In genomic region chr2:102082591-102083586, GRCh38 we compare ENCODE assay signal across 1 cellular context.
TF ChIP-seq lines count a peak whose summit lies in the region.

No MANE protein-coding gene starts in this region.

TF ChIP-seq in HepG2, 621 proteins besides CTCF, POLR2A, EP300 and RAD21 (continued from another document):
- TF ChIP-seq, protein P1, sequence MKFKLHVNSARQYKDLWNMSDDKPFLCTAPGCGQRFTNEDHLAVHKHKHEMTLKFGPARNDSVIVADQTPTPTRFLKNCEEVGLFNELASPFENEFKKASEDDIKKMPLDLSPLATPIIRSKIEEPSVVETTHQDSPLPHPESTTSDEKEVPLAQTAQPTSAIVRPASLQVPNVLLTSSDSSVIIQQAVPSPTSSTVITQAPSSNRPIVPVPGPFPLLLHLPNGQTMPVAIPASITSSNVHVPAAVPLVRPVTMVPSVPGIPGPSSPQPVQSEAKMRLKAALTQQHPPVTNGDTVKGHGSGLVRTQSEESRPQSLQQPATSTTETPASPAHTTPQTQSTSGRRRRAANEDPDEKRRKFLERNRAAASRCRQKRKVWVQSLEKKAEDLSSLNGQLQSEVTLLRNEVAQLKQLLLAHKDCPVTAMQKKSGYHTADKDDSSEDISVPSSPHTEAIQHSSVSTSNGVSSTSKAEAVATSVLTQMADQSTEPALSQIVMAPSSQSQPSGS (CRISPR knock-in tag; IDR thresholded peaks at IDR 0.05), result no peak
- TF ChIP-seq TGIF2 (CRISPR knock-in tag; IDR thresholded peaks at IDR 0.05), result no peak
- TF ChIP-seq ZNF556 (CRISPR knock-in tag; IDR thresholded peaks at IDR 0.05; ENCODE audit: borderline replicate concordance), result no peak
- no peak for TF ChIP-seq ZNF225 (CRISPR knock-in tag; IDR thresholded peaks at IDR 0.05)
- TF ChIP-seq ZBTB38 (CRISPR knock-in tag; IDR thresholded peaks at IDR 0.05), result 0 out of 2 replicates have a peak, but pooled peaks have one; percentile 41
- TF ChIP-seq IKZF4 (CRISPR knock-in tag; IDR thresholded peaks at IDR 0.05; ENCODE audit: borderline replicate concordance, low read depth, not compliant biosample characterization), result no peak
- TF ChIP-seq, protein P2, sequence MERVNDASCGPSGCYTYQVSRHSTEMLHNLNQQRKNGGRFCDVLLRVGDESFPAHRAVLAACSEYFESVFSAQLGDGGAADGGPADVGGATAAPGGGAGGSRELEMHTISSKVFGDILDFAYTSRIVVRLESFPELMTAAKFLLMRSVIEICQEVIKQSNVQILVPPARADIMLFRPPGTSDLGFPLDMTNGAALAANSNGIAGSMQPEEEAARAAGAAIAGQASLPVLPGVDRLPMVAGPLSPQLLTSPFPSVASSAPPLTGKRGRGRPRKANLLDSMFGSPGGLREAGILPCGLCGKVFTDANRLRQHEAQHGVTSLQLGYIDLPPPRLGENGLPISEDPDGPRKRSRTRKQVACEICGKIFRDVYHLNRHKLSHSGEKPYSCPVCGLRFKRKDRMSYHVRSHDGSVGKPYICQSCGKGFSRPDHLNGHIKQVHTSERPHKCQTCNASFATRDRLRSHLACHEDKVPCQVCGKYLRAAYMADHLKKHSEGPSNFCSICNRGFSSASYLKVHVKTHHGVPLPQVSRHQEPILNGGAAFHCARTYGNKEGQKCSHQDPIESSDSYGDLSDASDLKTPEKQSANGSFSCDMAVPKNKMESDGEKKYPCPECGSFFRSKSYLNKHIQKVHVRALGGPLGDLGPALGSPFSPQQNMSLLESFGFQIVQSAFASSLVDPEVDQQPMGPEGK (CRISPR knock-in tag; IDR thresholded peaks at IDR 0.05), result 0 out of 2 replicates have a peak, but pooled peaks have one; percentile 10
- TF ChIP-seq, protein P3, sequence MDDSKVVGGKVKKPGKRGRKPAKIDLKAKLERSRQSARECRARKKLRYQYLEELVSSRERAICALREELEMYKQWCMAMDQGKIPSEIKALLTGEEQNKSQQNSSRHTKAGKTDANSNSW (CRISPR knock-in tag; IDR thresholded peaks at IDR 0.05; ENCODE audit: borderline replicate concordance), result no peak
- no peak for TF ChIP-seq ZNF12 (CRISPR knock-in tag; IDR thresholded peaks at IDR 0.05)
- TF ChIP-seq FOXA3 (CRISPR knock-in tag; IDR thresholded peaks at IDR 0.05), result no peak
- no peak for TF ChIP-seq YEATS2 (CRISPR knock-in tag; IDR thresholded peaks at IDR 0.05; ENCODE audit: borderline replicate concordance)
- TF ChIP-seq SIX1 (CRISPR knock-in tag; IDR thresholded peaks at IDR 0.05; ENCODE audit: borderline replicate concordance), result no peak
- TF ChIP-seq FOXA1 (IDR thresholded peaks at IDR 0.05), result no peak
- no peak; the same call in 1 of the 2 replicates for TF ChIP-seq FOXA1 (CRISPR knock-in tag; IDR thresholded peaks at IDR 0.05)
- no peak for TF ChIP-seq SMARCC2 (IDR thresholded peaks at IDR 0.05)
- no peak for TF ChIP-seq ZZZ3 (CRISPR knock-in tag; IDR thresholded peaks at IDR 0.05; ENCODE audit: borderline replicate concordance)
- TF ChIP-seq NRL (CRISPR knock-in tag; IDR thresholded peaks at IDR 0.05; ENCODE audit: borderline replicate concordance), result no peak
- no peak for TF ChIP-seq GMEB2 (CRISPR knock-in tag; IDR thresholded peaks at IDR 0.05; ENCODE audit: low read depth)
- TF ChIP-seq, protein P4, sequence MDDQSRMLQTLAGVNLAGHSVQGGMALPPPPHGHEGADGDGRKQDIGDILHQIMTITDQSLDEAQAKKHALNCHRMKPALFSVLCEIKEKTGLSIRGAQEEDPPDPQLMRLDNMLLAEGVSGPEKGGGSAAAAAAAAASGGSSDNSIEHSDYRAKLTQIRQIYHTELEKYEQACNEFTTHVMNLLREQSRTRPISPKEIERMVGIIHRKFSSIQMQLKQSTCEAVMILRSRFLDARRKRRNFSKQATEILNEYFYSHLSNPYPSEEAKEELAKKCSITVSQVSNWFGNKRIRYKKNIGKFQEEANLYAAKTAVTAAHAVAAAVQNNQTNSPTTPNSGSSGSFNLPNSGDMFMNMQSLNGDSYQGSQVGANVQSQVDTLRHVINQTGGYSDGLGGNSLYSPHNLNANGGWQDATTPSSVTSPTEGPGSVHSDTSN (CRISPR knock-in tag; IDR thresholded peaks at IDR 0.05; ENCODE audit: borderline replicate concordance), result no peak
- TF ChIP-seq MYPOP (CRISPR knock-in tag; IDR thresholded peaks at IDR 0.05), result no peak; the same call in 1 of the 2 replicates
- TF ChIP-seq DMAP1 (CRISPR knock-in tag; IDR thresholded peaks at IDR 0.05), result no peak
- peak; percentile 41; the same call in 1 of the 2 replicates for TF ChIP-seq ZSCAN5A (CRISPR knock-in tag; IDR thresholded peaks at IDR 0.05; ENCODE audit: borderline replicate concordance)
- TF ChIP-seq YY1 (IDR thresholded peaks at IDR 0.05; ENCODE audit: insufficient read depth, insufficient replicate concordance, low read depth, low read length), result no peak
- TF ChIP-seq NR2C2 (CRISPR knock-in tag; IDR thresholded peaks at IDR 0.05; ENCODE audit: borderline replicate concordance), result no peak
- TF ChIP-seq ZNF790 (CRISPR knock-in tag; IDR thresholded peaks at IDR 0.05; ENCODE audit: borderline replicate concordance), result no peak
- TF ChIP-seq HNRNPLL (IDR thresholded peaks at IDR 0.05; ENCODE audit: low read depth, low read length, poor library complexity, severe bottlenecking), result no peak
- no peak for TF ChIP-seq ZFY (CRISPR knock-in tag; IDR thresholded peaks at IDR 0.05)
- TF ChIP-seq ZNF121 (CRISPR knock-in tag; IDR thresholded peaks at IDR 0.05), result no peak
- TF ChIP-seq ZNF530 (CRISPR knock-in tag; IDR thresholded peaks at IDR 0.05; ENCODE audit: low read depth), result no peak
- TF ChIP-seq ZNF563 (CRISPR knock-in tag; IDR thresholded peaks at IDR 0.05), result no peak
- no peak for TF ChIP-seq SALL2 (CRISPR knock-in tag; IDR thresholded peaks at IDR 0.05)
- TF ChIP-seq, protein P5, sequence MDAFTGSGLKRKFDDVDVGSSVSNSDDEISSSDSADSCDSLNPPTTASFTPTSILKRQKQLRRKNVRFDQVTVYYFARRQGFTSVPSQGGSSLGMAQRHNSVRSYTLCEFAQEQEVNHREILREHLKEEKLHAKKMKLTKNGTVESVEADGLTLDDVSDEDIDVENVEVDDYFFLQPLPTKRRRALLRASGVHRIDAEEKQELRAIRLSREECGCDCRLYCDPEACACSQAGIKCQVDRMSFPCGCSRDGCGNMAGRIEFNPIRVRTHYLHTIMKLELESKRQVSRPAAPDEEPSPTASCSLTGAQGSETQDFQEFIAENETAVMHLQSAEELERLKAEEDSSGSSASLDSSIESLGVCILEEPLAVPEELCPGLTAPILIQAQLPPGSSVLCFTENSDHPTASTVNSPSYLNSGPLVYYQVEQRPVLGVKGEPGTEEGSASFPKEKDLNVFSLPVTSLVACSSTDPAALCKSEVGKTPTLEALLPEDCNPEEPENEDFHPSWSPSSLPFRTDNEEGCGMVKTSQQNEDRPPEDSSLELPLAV (CRISPR knock-in tag; conservative IDR thresholded peaks at IDR 0.05; ENCODE audit: low read depth), result no peak
- no peak for TF ChIP-seq NR2F6 (IDR thresholded peaks at IDR 0.05)
- TF ChIP-seq NR2F6 (CRISPR knock-in tag; IDR thresholded peaks at IDR 0.05), result no peak
- TF ChIP-seq TOE1 (CRISPR knock-in tag; IDR thresholded peaks at IDR 0.05), result no peak
- TF ChIP-seq YEATS4 (CRISPR knock-in tag; IDR thresholded peaks at IDR 0.05; ENCODE audit: borderline replicate concordance), result no peak
- no peak for TF ChIP-seq NCOA2 (CRISPR knock-in tag; IDR thresholded peaks at IDR 0.05)
- TF ChIP-seq ZSCAN31 (CRISPR knock-in tag; IDR thresholded peaks at IDR 0.05; ENCODE audit: low read depth), result no peak
- no peak for TF ChIP-seq POGZ (CRISPR knock-in tag; IDR thresholded peaks at IDR 0.05)
- no peak for TF ChIP-seq PCBP1 (IDR thresholded peaks at IDR 0.05; ENCODE audit: borderline replicate concordance, low read depth, low read length)
- TF ChIP-seq RCOR2 (CRISPR knock-in tag; IDR thresholded peaks at IDR 0.05), result 0 out of 2 replicates have a peak, but pooled peaks have one; percentile 4
- no peak for TF ChIP-seq MIER2 (CRISPR knock-in tag; IDR thresholded peaks at IDR 0.05)
- peak; percentile 20 for TF ChIP-seq TEAD3 (CRISPR knock-in tag; optimal IDR thresholded peaks at IDR 0.05; ENCODE audit: borderline replicate concordance)
- no peak for TF ChIP-seq GTF3A (CRISPR knock-in tag; conservative IDR thresholded peaks at IDR 0.05)
- TF ChIP-seq FOXJ3 (CRISPR knock-in tag; IDR thresholded peaks at IDR 0.05; ENCODE audit: borderline replicate concordance), result 0 out of 2 replicates have a peak, but pooled peaks have one; percentile 18
- no peak for TF ChIP-seq ZNF660 (CRISPR knock-in tag; IDR thresholded peaks at IDR 0.05; ENCODE audit: borderline replicate concordance, low read depth)
- TF ChIP-seq, protein P6, sequence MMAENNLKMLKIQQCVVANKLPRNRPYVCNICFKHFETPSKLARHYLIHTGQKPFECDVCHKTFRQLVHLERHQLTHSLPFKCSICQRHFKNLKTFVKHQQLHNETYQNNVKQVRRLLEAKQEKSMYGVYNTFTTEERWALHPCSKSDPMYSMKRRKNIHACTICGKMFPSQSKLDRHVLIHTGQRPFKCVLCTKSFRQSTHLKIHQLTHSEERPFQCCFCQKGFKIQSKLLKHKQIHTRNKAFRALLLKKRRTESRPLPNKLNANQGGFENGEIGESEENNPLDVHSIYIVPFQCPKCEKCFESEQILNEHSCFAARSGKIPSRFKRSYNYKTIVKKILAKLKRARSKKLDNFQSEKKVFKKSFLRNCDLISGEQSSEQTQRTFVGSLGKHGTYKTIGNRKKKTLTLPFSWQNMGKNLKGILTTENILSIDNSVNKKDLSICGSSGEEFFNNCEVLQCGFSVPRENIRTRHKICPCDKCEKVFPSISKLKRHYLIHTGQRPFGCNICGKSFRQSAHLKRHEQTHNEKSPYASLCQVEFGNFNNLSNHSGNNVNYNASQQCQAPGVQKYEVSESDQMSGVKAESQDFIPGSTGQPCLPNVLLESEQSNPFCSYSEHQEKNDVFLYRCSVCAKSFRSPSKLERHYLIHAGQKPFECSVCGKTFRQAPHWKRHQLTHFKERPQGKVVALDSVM (CRISPR knock-in tag; IDR thresholded peaks at IDR 0.05), result no peak
- TF ChIP-seq HMG20A (CRISPR knock-in tag; IDR thresholded peaks at IDR 0.05; ENCODE audit: borderline replicate concordance), result peak; percentile 63; the same call in 1 of the 2 replicates
- no peak for TF ChIP-seq PHF8 (CRISPR knock-in tag; IDR thresholded peaks at IDR 0.05)
- no peak for TF ChIP-seq NCOR1 (IDR thresholded peaks at IDR 0.05; ENCODE audit: borderline replicate concordance, low read length)
- no peak for TF ChIP-seq UBTF (CRISPR knock-in tag; IDR thresholded peaks at IDR 0.05)
- no peak for TF ChIP-seq KAT8 (CRISPR knock-in tag; IDR thresholded peaks at IDR 0.05)
- no peak for TF ChIP-seq REXO4 (CRISPR knock-in tag; IDR thresholded peaks at IDR 0.05; ENCODE audit: borderline replicate concordance)
- no peak for TF ChIP-seq SIN3B (IDR thresholded peaks at IDR 0.05; ENCODE audit: low read length)
- TF ChIP-seq RARA (CRISPR knock-in tag; IDR thresholded peaks at IDR 0.05), result 0 out of 2 replicates have a peak, but pooled peaks have one; percentile 9
